ENCODE assay signal across 13 cellular contexts in genomic region chr2:232843860-232844259, GRCh38. TPM values are rescaled to one million over a fixed set of nuclear protein-coding genes. Genes with fewer than 3 reads are reported as not detected.
DNase-seq lines count a peak whose midpoint lies in the region; ATAC-seq and TF ChIP-seq lines count a peak whose summit lies in the region.
"Had no signal": no experiment of that assay in that cellular context is flagged by ENCODE, and none has a peak within 500 bp of the region (broad histone marks: within the 10 kb centered on the region; RNA-seq: fewer than 3 reads in every experiment).

No MANE protein-coding gene starts in this region.

- no peaks in the 10 kb centered on the region for H3K27me3 Mint-ChIP-seq in endodermal cell (ENCODE audit: insufficient read depth)
- H3K27me3 Mint-ChIP-seq: IgD-negative memory B cell, progenitor cell of endocrine pancreas had no signal

- H3K9ac ChIP-seq in endodermal cell (ENCODE audit: extremely low read depth, low read length, poor library complexity, severe bottlenecking): no peak overlapping the region

- no peaks in the 10 kb centered on the region for H3K9me3 Mint-ChIP-seq in endodermal cell
- H3K9me3 Mint-ChIP-seq: activated naive CD4-positive, alpha-beta T cell treated with anti-CD3 and anti-CD28 coated beads for 36 hours; IgD-negative memory B cell had no signal

- no peak overlapping the region for H3K4me3 Mint-ChIP-seq in endodermal cell
- H3K4me3 Mint-ChIP-seq: activated naive CD4-positive, alpha-beta T cell treated with anti-CD3 and anti-CD28 coated beads for 36 hours; IgD-negative memory B cell had no signal

- no peaks in the 10 kb centered on the region for H3K4me1 ChIP-seq in BE2C
- no peaks in the 10 kb centered on the region for H3K4me1 ChIP-seq in endodermal cell (ENCODE audit: control insufficient read depth, insufficient read depth, low read length)
- peaks cover 4 to 13% (median 8%) of the 10 kb centered on the region in 4 donors for H3K4me1 ChIP-seq in upper lobe of left lung

- no peak overlapping the region for H3K27ac ChIP-seq in endodermal cell (ENCODE audit: low read depth, low read length)
- H3K27ac ChIP-seq in upper lobe of left lung: no peak overlapping the region

- TF ChIP-seq EP300 in upper lobe of left lung (IDR thresholded peaks at IDR 0.05): no peak

- no peak overlapping the region for H3K27ac Mint-ChIP-seq in endodermal cell
- H3K27ac Mint-ChIP-seq: activated naive CD4-positive, alpha-beta T cell treated with anti-CD3 and anti-CD28 coated beads for 36 hours; progenitor cell of endocrine pancreas had no signal

- no peak for DNase-seq in BE2C
- peak; percentile 12 to 34 for DNase-seq in Kasumi-1 (lab: John Stamatoyannopoulos, UW)
- no peak for DNase-seq in endodermal cell
- peak; percentile 18 for DNase-seq in occipital lobe (lab: John Stamatoyannopoulos, UW)
- no peak for DNase-seq in upper lobe of left lung
- DNase-seq in OCI-M2 (lab: John Stamatoyannopoulos, UW; ENCODE audit: unreplicated experiment): no peak
- no peak for DNase-seq in D341Med (ENCODE audit: low spot score)
- DNase-seq: activated naive CD4-positive, alpha-beta T cell treated with anti-CD3 and anti-CD28 coated beads for 36 hours; GOT3; NCI-H1105 treated with DMSO at 0.1 percent for 48 hours; NCI-H345 had no signal

- TF ChIP-seq POLR2A in upper lobe of left lung (IDR thresholded peaks at IDR 0.05): no peak

- H3K27me3 ChIP-seq in BE2C: no peaks in the 10 kb centered on the region
- no peaks in the 10 kb centered on the region for H3K27me3 ChIP-seq in endodermal cell (ENCODE audit: control insufficient read depth, insufficient read depth, low read length, poor library complexity, severe bottlenecking)
- H3K27me3 ChIP-seq in upper lobe of left lung: no peaks in the 10 kb centered on the region

- H3K36me3 Mint-ChIP-seq in endodermal cell (ENCODE audit: low read depth): peaks cover 65% of the 10 kb centered on the region

- no peaks in the 10 kb centered on the region for H3K9me3 ChIP-seq in BE2C
- H3K9me3 ChIP-seq in endodermal cell (ENCODE audit: control insufficient read depth, low read length): no peaks in the 10 kb centered on the region
- no peaks in the 10 kb centered on the region for H3K9me3 ChIP-seq in upper lobe of left lung

- no peak overlapping the region for H3K4me3 ChIP-seq in BE2C (ENCODE audit: low read depth, low read length)
- H3K4me3 ChIP-seq in endodermal cell (ENCODE audit: low read length): no peak overlapping the region
- no peak overlapping the region for H3K4me3 ChIP-seq in upper lobe of left lung

- no peak for ATAC-seq in upper lobe of left lung (ENCODE audit: low FRiP score in 2 of 2)

- 88 to 95% methylated on average over 4 of the region's 5 CpGs for WGBS in endodermal cell (ENCODE audit: insufficient coverage in 1 of 2, insufficient read length in 1 of 2), 2 experiments
- 91 to 94% methylated on average over 5 of the region's 5 CpGs for WGBS in upper lobe of left lung, 2 donors

- H3K4me1 Mint-ChIP-seq in endodermal cell: peaks cover 3% of the 10 kb centered on the region

- TF ChIP-seq CTCF in BE2C (IDR thresholded peaks at IDR 0.05; ENCODE audit: low read depth, low read length): peak; percentile 31
- TF ChIP-seq CTCF in endodermal cell (conservative IDR thresholded peaks at IDR 0.05): peak; percentile 61
- no peak for TF ChIP-seq CTCF in upper lobe of left lung (IDR thresholded peaks at IDR 0.05)

- H3K36me3 ChIP-seq in BE2C (peaks cover 83% of the 10 kb centered on the region), endodermal cell (ENCODE audit: control insufficient read depth, insufficient read depth, low read length) (peaks cover 85% of the 10 kb centered on the region), upper lobe of left lung (peaks cover 38 to 93% (median 58%) of the 10 kb centered on the region in 4 donors)

RNA-seq across cellular contexts. Expression of gene SNORC, which starts 26.2 kb away (rescaled TPM):
- 14.1 TPM for polyA plus RNA-seq in BE2C (2012; ENCODE audit: insufficient read depth, insufficient read length, low read depth)
- total RNA-seq in endodermal cell: 1 to 10 TPM; 3.6 to 5.0 TPM
- polyA plus RNA-seq in endodermal cell (2013, experiment 1 of 2): 1.00 TPM
- polyA plus RNA-seq in endodermal cell (2013, experiment 2 of 2): 0.66 TPM
- total RNA-seq in occipital lobe: 1.6 TPM
- total RNA-seq in upper lobe of left lung: 1 to 10 TPM in 3 of 6 donors, under 1 TPM in 3; 0.20 to 2.1 (median 1.0) TPM
- polyA plus RNA-seq: IgD-negative memory B cell had no signal

Comparison
In these comparisons a context has a peak if more than half of its experiments do, and no peak if none do; other contexts are left out.
1. DNase-seq: peak in Kasumi-1 (2 of 2) and occipital lobe (single experiment); none in BE2C (single experiment), endodermal cell (single experiment), upper lobe of left lung (0 of 2), OCI-M2 (single experiment) and D341Med (single experiment).
2. CTCF ChIP-seq: peak in BE2C (single experiment) and endodermal cell (single experiment); none in upper lobe of left lung (0 of 6).